In the genomic region with DNA sequence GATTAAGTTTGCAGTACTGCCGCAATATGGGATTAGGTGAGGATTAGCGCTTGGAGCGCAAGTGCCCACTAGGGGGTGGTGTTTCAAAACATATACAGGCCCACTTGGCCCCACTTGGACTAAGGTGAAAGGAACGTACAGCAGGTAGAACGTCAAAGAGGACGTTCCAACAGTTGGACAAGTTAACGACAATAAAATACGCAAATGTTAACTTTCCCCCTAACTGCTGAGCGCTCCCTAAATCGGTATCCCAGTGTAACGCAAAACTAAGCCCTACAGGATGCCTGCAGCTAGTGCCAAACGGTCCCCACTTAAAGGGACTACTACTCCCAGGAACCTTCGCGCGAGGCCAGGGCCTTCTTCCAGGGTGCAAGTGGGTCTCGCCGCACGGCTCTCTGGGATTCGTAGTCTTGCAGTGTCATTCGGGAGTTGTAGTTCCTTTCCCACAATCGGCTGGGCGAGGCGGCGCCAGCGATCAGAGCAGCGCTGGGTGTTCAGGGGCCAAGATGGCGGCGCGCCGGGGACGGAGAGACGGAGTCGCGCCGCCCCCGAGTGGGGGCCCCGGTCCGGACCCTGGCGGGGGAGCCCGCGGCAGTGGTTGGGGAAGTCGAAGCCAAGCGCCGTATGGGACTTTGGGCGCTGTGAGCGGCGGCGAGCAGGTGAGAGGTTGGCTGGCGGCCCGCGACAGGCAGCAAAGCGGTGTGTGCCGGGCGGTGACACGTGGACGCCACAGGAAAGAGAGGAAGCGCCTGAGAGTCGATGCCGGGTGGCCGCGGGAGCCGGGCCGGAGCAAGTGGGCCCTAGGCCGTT, we compare ENCODE assay signal across 8 cellular contexts. TPM values are rescaled to one million over a fixed set of nuclear protein-coding genes. Genes with fewer than 3 reads are reported as not detected.
DNase-seq lines count a peak whose midpoint lies in the region; ATAC-seq and TF ChIP-seq lines count a peak whose summit lies in the region.

A gene with protein sequence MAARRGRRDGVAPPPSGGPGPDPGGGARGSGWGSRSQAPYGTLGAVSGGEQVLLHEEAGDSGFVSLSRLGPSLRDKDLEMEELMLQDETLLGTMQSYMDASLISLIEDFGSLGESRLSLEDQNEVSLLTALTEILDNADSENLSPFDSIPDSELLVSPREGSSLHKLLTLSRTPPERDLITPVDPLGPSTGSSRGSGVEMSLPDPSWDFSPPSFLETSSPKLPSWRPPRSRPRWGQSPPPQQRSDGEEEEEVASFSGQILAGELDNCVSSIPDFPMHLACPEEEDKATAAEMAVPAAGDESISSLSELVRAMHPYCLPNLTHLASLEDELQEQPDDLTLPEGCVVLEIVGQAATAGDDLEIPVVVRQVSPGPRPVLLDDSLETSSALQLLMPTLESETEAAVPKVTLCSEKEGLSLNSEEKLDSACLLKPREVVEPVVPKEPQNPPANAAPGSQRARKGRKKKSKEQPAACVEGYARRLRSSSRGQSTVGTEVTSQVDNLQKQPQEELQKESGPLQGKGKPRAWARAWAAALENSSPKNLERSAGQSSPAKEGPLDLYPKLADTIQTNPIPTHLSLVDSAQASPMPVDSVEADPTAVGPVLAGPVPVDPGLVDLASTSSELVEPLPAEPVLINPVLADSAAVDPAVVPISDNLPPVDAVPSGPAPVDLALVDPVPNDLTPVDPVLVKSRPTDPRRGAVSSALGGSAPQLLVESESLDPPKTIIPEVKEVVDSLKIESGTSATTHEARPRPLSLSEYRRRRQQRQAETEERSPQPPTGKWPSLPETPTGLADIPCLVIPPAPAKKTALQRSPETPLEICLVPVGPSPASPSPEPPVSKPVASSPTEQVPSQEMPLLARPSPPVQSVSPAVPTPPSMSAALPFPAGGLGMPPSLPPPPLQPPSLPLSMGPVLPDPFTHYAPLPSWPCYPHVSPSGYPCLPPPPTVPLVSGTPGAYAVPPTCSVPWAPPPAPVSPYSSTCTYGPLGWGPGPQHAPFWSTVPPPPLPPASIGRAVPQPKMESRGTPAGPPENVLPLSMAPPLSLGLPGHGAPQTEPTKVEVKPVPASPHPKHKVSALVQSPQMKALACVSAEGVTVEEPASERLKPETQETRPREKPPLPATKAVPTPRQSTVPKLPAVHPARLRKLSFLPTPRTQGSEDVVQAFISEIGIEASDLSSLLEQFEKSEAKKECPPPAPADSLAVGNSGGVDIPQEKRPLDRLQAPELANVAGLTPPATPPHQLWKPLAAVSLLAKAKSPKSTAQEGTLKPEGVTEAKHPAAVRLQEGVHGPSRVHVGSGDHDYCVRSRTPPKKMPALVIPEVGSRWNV (N-terminal part only) (plus strand): TSS at position 478 of the 810 bp plus-strand sequence. CDS start 29 bp downstream, at position 507.

- H3K27me3 ChIP-seq in hepatocyte: no peaks in the 10 kb centered on the region

- H3K4me2 ChIP-seq in hepatocyte: peak within 1 kb of the TSS; percentile 91

- H3K9me2 ChIP-seq in hepatocyte (replicated peaks; ENCODE audit: insufficient read depth): no peaks in the 10 kb centered on the region

- H3K27ac ChIP-seq in hepatocyte: peak within 1 kb of the TSS; percentile 95

- WGBS in hepatocyte (ENCODE audit: low lambda C conversion rate, missing lambda C conversion rate): 1% methylated on average over 59 of the region's 64 CpGs

- no peaks in the 10 kb centered on the region for H3K36me3 ChIP-seq in hepatocyte (replicated peaks; ENCODE audit: insufficient read depth, low read depth)

- H4K20me1 ChIP-seq in hepatocyte (ENCODE audit: insufficient read depth, poor library complexity, severe bottlenecking): peaks cover 36% of the 10 kb centered on the region

- H2AFZ ChIP-seq in hepatocyte: peak within 1 kb of the TSS; percentile 72

- no peaks in the 10 kb centered on the region for H3K9me3 ChIP-seq in hepatocyte (ENCODE audit: low read depth)

- TF ChIP-seq CTCF in hepatocyte (IDR thresholded peaks at IDR 0.05; ENCODE audit: poor library complexity): peak; percentile 96

- peaks cover 14% of the 10 kb centered on the region for H3K4me1 ChIP-seq in hepatocyte (ENCODE audit: insufficient read depth)

- ATAC-seq in GM18511 (IDR thresholded peaks at IDR 0.05; ENCODE audit: unreplicated experiment): peak; percentile 88
- ATAC-seq in HG03039 (IDR thresholded peaks at IDR 0.05; ENCODE audit: unreplicated experiment): peak; percentile 90

- DNase-seq in 8988T: peak; percentile 95
- DNase-seq in NCI-H2081 (lab: John Stamatoyannopoulos, UW): peak; percentile 93 to 97
- peak; percentile 97 for DNase-seq in T1000 (lab: John Stamatoyannopoulos, UW)
- peak; percentile 99 for DNase-seq in astrocyte of the hippocampus (ENCODE audit: low read depth, low spot score)
- peak; percentile 99 for DNase-seq in hepatocyte (ENCODE audit: low spot score)
- DNase-seq in retina: peak; percentile 100

- peak within 1 kb of the TSS; percentile 82 for H3K4me3 ChIP-seq in hepatocyte

- peaks cover 41% of the 10 kb centered on the region for H3K79me2 ChIP-seq in hepatocyte

RNA-seq across cellular contexts. Expression of the gene that starts here (rescaled TPM):
- 9.8 and 15.6 TPM in 2 replicates for total RNA-seq in hepatocyte
- 23.7 and 25.4 TPM in 2 replicates for polyA plus RNA-seq in hepatocyte

Comparison
In these comparisons a context has a peak if more than half of its experiments do, and no peak if none do; other contexts are left out.
1. Peak in every context shown above with its lines: DNase-seq, ATAC-seq, H3K4me3 ChIP-seq and H3K27ac ChIP-seq.